In genomic region chr15:65512189-65512588, GRCh38 we compare ENCODE assay signal across 18 cellular contexts. TPM values are rescaled to one million over a fixed set of nuclear protein-coding genes. Genes with fewer than 3 reads are reported as not detected.
DNase-seq lines count a peak whose midpoint lies in the region; ATAC-seq and TF ChIP-seq lines count a peak whose summit lies in the region.
"Had no signal": no experiment of that assay in that cellular context is flagged by ENCODE, and none has a peak within 500 bp of the region (broad histone marks: within the 10 kb centered on the region; RNA-seq: fewer than 3 reads in every experiment).

No MANE protein-coding gene starts in this region.

- H3K27ac ChIP-seq in A673 (ENCODE audit: low read depth, low read length, poor library complexity, severe bottlenecking) (peak overlapping the region; percentile 32), adrenal gland (peak overlapping the region in 4 of 5 donors; percentile 43 to 62 (median 50)), right atrium auricular region (peak overlapping the region; percentile 56 to 81), gastrocnemius medialis (peak overlapping the region; percentile 57 to 71 (median 58))
- H3K27ac ChIP-seq: WERI-Rb-1 had no signal

- H3K4me1 Mint-ChIP-seq in HFFc6 (ENCODE audit: low read depth) = peaks cover 18% of the 10 kb centered on the region

- no TSS peak for BruUV-seq in A673 (replicated peaks; lab: Mats Ljungman, UMichigan)

- intact Hi-C loops in A673 (cut with micrococcal nuclease; ENCODE audit: unreplicated experiment) = no loop called here
- intact Hi-C loops in adrenal gland (cut with DNase I) = no loop called here
- intact Hi-C loops in gastrocnemius medialis (cut with DNase I; ENCODE audit: low total_unique reads) = no loop called here

- H3K9me3 ChIP-seq in A673 (ENCODE audit: low read depth, low read length, poor library complexity, severe bottlenecking) (no peaks in the 10 kb centered on the region), adrenal gland (replicated peaks in 1 of 3) (no peaks in the 10 kb centered on the region), right atrium auricular region (no peaks in the 10 kb centered on the region), gastrocnemius medialis (no peaks in the 10 kb centered on the region)

- H3K27me3 ChIP-seq in A673 (replicated peaks; ENCODE audit: insufficient read depth, low read depth, low read length, poor library complexity) (no peaks in the 10 kb centered on the region), adrenal gland (no peaks in the 10 kb centered on the region), right atrium auricular region (no peaks in the 10 kb centered on the region), gastrocnemius medialis (no peaks in the 10 kb centered on the region)

- H3K36me3 Mint-ChIP-seq in HFFc6 (ENCODE audit: low read depth) = peaks cover 27% of the 10 kb centered on the region

- H3K9me3 Mint-ChIP-seq in HFFc6 = no peaks in the 10 kb centered on the region
- H3K9me3 Mint-ChIP-seq: type B pancreatic cell had no signal

- no peak for DNase-seq in A673 (ENCODE audit: low spot score)
- DNase-seq in adrenal gland = no peak
- peak; percentile 26 for DNase-seq in right atrium auricular region (ENCODE audit: low spot score)
- no peak for DNase-seq in gastrocnemius medialis
- no peak for DNase-seq in T-helper 1 cell
- DNase-seq in HFFc6 = no peak
- no peak for DNase-seq in retina
- no peak for DNase-seq in NCI-H1417 (lab: John Stamatoyannopoulos, UW)
- DNase-seq: activated CD8-positive, alpha-beta memory T cell treated with anti-CD3 and anti-CD28 coated beads, Interleukin-2, amount 50 U/mL, for 4 hours; DMS153; foreskin melanocyte; islet precursor cell; MV-4-11; NCI-H2171 treated with DMSO at 0.1 percent for 48 hours; WERI-Rb-1 had no signal

- peaks cover 25% of the 10 kb centered on the region for H3K4me1 ChIP-seq in A673 (ENCODE audit: insufficient read depth, low read length, poor library complexity, severe bottlenecking)
- peaks cover 20 to 57% of the 10 kb centered on the region in 2 donors for H3K4me1 ChIP-seq in adrenal gland (replicated peaks in 1 of 2)
- peaks cover 0 to 44% of the 10 kb centered on the region in 2 donors for H3K4me1 ChIP-seq in right atrium auricular region
- H3K4me1 ChIP-seq in gastrocnemius medialis = peaks cover 40 to 53% of the 10 kb centered on the region in 2 donors

- H3K4me3 ChIP-seq in A673 (ENCODE audit: low read depth, low read length, poor library complexity, severe bottlenecking) (no peak overlapping the region), adrenal gland (no peak overlapping the region), right atrium auricular region (peak overlapping the region in 1 of 2 donors; percentile 28), gastrocnemius medialis (peak overlapping the region in 2 of 4 donors; percentile 17 to 32)
- H3K4me3 ChIP-seq: smooth muscle cell had no signal

- no peak for ATAC-seq in gastrocnemius medialis
- ATAC-seq: SK-N-SH treated with all-trans-retinoic acid at 6 μM for 48 hours had no signal

- in situ Hi-C loops in gastrocnemius medialis (cut with MboI; ENCODE audit: low sequenced_read_pairs in 4 of 4) = no loop called here

- no peak overlapping the region for H3K27ac Mint-ChIP-seq in HFFc6
- H3K27ac Mint-ChIP-seq: type B pancreatic cell had no signal

- H3K36me3 ChIP-seq in A673 (ENCODE audit: insufficient read depth, low read length, poor library complexity, severe bottlenecking) (peaks cover 30% of the 10 kb centered on the region), adrenal gland (replicated peaks in 1 of 2) (peaks cover 0 to 38% of the 10 kb centered on the region in 2 donors), right atrium auricular region (peaks cover 27% of the 10 kb centered on the region), gastrocnemius medialis (peaks cover 0 to 30% of the 10 kb centered on the region in 2 donors)

- no peak overlapping the region for H3K4me3 Mint-ChIP-seq in HFFc6
- H3K4me3 Mint-ChIP-seq: type B pancreatic cell had no signal

- CTCF ChIA-PET in A673 (lab: Charles Lee) = no interaction called here

- POLR2A ChIA-PET in A673 (lab: Charles Lee; ENCODE audit: low non-redundant PET) = no interaction called here

- TF ChIP-seq POLR2A in adrenal gland (IDR thresholded peaks at IDR 0.05) = no peak
- no peak for TF ChIP-seq POLR2A in gastrocnemius medialis (IDR thresholded peaks at IDR 0.05)

- no peak for TF ChIP-seq CTCF in A673 (conservative IDR thresholded peaks at IDR 0.05; ENCODE audit: low read depth, low read length)
- TF ChIP-seq CTCF in adrenal gland (IDR thresholded peaks at IDR 0.05) = no peak
- TF ChIP-seq CTCF in right atrium auricular region (IDR thresholded peaks at IDR 0.05) = no peak
- no peak for TF ChIP-seq CTCF in gastrocnemius medialis (IDR thresholded peaks at IDR 0.05 in 4 of 5, conservative IDR thresholded peaks at IDR 0.05 in 1 of 5)
- no peak for TF ChIP-seq CTCF in HFFc6 (IDR thresholded peaks at IDR 0.05)

- H3K27me3 Mint-ChIP-seq in HFFc6 (ENCODE audit: insufficient read depth) = no peaks in the 10 kb centered on the region
- H3K27me3 Mint-ChIP-seq: type B pancreatic cell had no signal

- 80 to 88% (median 86%) methylated on average over 5 of the region's 5 CpGs for WGBS in adrenal gland, 4 donors

RNA-seq across cellular contexts. Expression of gene DPP8, which starts 5.3 kb away (rescaled TPM):
- total RNA-seq in A673 (2021) = 29.6 and 35.9 TPM in 2 replicates
- total RNA-seq in adrenal gland = 100 to 1,000 TPM in 1 of 8 donors, 10 to 100 TPM in 7; 31.7 to 101 (median 42.5) TPM
- 10 to 100 TPM in 2 of 3 donors, 1 to 10 TPM in 1; 5.7 to 26.8 (median 13.3) TPM for polyA plus RNA-seq in adrenal gland
- total RNA-seq in right atrium auricular region = 10 to 100 TPM; 22.2 to 28.8 TPM
- 10 to 100 TPM; 36.9 to 76.6 (median 48.0) TPM for total RNA-seq in gastrocnemius medialis
- total RNA-seq in HFFc6 (2021; fragmentation: NEBNext Ultra II Directional; extraction: Animal tissue kit (Norgen Biotek cat#: 25700)) = 10 to 100 TPM; 24.9 to 34.9 (median 30.9) TPM

RNA-seq across cellular contexts. Expression of gene HACD3, which starts 18.1 kb away (rescaled TPM):
- total RNA-seq in A673 (2021) (142 and 157 TPM in 2 replicates), adrenal gland (100 to 1,000 TPM in 6 of 8 donors, 10 to 100 TPM in 2; 95.9 to 142 (median 119) TPM), right atrium auricular region (10 to 100 TPM; 15.3 to 20.5 TPM), gastrocnemius medialis (1 to 10 TPM; 4.5 to 9.5 (median 6.5) TPM)
- polyA plus RNA-seq in adrenal gland = 100 to 1,000 TPM in 1 of 3 donors, 10 to 100 TPM in 2; 13.8 to 217 (median 14.8) TPM
- 10 to 100 TPM; 58.7 to 71.1 (median 65.7) TPM for total RNA-seq in HFFc6 (2021; fragmentation: NEBNext Ultra II Directional; extraction: Animal tissue kit (Norgen Biotek cat#: 25700))
